25 cellular contexts compared by ENCODE assay signal in the genomic region with DNA sequence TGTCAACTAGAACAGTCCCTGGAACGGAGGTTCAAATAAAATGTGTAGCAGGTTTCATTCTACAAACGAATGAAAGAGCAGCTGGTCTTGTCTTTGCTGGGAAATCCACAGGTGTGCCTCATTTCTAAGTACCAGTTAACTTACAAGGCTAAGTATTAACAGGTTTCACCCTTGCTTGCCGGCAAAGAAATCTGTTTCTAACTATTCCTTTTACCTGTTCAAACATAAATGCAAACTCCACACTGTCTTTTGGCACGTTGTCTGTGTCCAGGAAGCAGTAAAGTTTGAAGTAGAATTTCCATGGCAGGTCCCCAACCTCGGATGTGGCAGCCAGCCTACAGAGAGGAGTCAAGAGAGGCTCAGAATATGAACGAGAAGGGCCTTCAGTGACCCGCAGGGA.
"Had no signal": no experiment of that assay in that cellular context is flagged by ENCODE, and none has a peak within 500 bp of the region (broad histone marks: within the 10 kb centered on the region; RNA-seq: fewer than 3 reads in every experiment).

No MANE protein-coding gene starts in this region.

- H3K36me3 Mint-ChIP-seq: activated naive CD8-positive, alpha-beta T cell; T-cell had no signal

- H3K27ac Mint-ChIP-seq: activated CD4-positive, alpha-beta memory T cell treated with anti-CD3 and anti-CD28 coated beads, Interleukin-2, amount 10 ng/mL, durations not matched to agents 7 days and 5 days; activated CD4-positive, alpha-beta T cell treated with anti-CD3 and anti-CD28 coated beads for 36 hours; activated naive CD4-positive, alpha-beta T cell treated with anti-CD3 and anti-CD28 coated beads for 36 hours; activated naive CD8-positive, alpha-beta T cell; activated T-helper 17 cell treated with anti-CD3 and anti-CD28 coated beads, Interleukin-2, amount 50 U/mL, for 72 hours; T-cell had no signal

- H3K27ac ChIP-seq: breast epithelium, KMS-11, WERI-Rb-1 had no signal

- ATAC-seq: activated CD4-positive, alpha-beta T cell treated with anti-CD3 and anti-CD28 coated beads for 36 hours; activated T-helper 17 cell treated with anti-CD3 and anti-CD28 coated beads, Interleukin-2, amount 50 U/mL, for 72 hours; T-cell had no signal

- H3K4me3 Mint-ChIP-seq: activated CD4-positive, alpha-beta memory T cell treated with anti-CD3 and anti-CD28 coated beads, Interleukin-2, amount 10 ng/mL, durations not matched to agents 7 days and 5 days; activated CD4-positive, alpha-beta T cell treated with anti-CD3 and anti-CD28 coated beads for 36 hours; activated naive CD4-positive, alpha-beta T cell treated with anti-CD3 and anti-CD28 coated beads for 36 hours; activated naive CD8-positive, alpha-beta T cell; activated T-helper 17 cell treated with anti-CD3 and anti-CD28 coated beads, Interleukin-2, amount 50 U/mL, for 72 hours had no signal

- DNase-seq: activated CD4-positive, alpha-beta memory T cell treated with anti-CD3 and anti-CD28 coated beads, Interleukin-2, amount 10 ng/mL, durations not matched to agents 7 days and 5 days; activated CD4-positive, alpha-beta T cell treated with anti-CD3 and anti-CD28 coated beads for 36 hours; activated CD4-positive, alpha-beta T cell treated with anti-CD3 and anti-CD28 coated beads, Interleukin-2, amount 50 U/mL, for 1 hour; activated gamma-delta T cell; activated naive CD4-positive, alpha-beta T cell treated with anti-CD3 and anti-CD28 coated beads for 36 hours; activated T-cell treated with anti-CD3 and anti-CD28 coated beads for 4 hours; activated T-cell treated with anti-CD3 and anti-CD28 coated beads, Interleukin-2, amount 50 U/mL, for 48 hours; caudate nucleus; MG63; MV-4-11; NCI-H1092 treated with DMSO at 0.1 percent for 48 hours; NCI-H1417 treated with DMSO at 0.1 percent for 48 hours; NCI-H1694; NCI-H2029 treated with DMSO at 0.1 percent for 48 hours; NCI-H524 treated with DMSO at 0.1 percent for 48 hours; NCI-H748 treated with DMSO at 0.1 percent for 48 hours; SIG-M5; T-cell; T-helper 2 cell; T1000; WERI-Rb-1 had no signal

- H3K9me3 Mint-ChIP-seq: activated CD4-positive, alpha-beta memory T cell treated with anti-CD3 and anti-CD28 coated beads, Interleukin-2, amount 10 ng/mL, durations not matched to agents 7 days and 5 days; activated naive CD4-positive, alpha-beta T cell treated with anti-CD3 and anti-CD28 coated beads for 36 hours; activated T-helper 17 cell treated with anti-CD3 and anti-CD28 coated beads, Interleukin-2, amount 50 U/mL, for 72 hours; T-cell had no signal

- H3K27me3 Mint-ChIP-seq: activated CD4-positive, alpha-beta memory T cell treated with anti-CD3 and anti-CD28 coated beads, Interleukin-2, amount 10 ng/mL, durations not matched to agents 7 days and 5 days; activated CD4-positive, alpha-beta T cell treated with anti-CD3 and anti-CD28 coated beads for 36 hours; activated naive CD8-positive, alpha-beta T cell; T-cell had no signal
